Comparison of ENCODE assay signal across 17 cellular contexts in the genomic region with DNA sequence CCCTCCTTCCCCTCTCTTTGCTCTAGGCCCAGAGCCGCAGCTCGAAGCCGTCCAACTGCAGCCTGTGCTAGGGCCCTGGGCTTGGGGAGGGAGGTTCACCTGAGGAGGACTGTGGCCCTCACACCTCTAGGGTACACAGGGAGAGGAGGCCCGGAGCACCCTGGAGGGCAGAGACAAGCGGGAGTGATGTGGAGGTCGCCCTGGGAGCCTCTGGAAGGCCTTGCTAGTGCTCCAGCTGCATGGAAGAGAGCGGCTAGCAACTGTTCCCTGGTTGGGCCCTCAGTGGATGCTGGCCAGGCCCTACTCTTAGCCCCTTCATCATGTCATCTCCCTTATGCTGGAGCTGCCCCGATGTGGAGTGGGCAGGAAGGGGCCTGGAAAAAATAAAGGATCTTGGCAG. TPM values are rescaled to one million over a fixed set of nuclear protein-coding genes. Genes with fewer than 3 reads are reported as not detected.
A peak's percentile ranks its signal among the peaks of the same experiment; 100 is the strongest.
DNase-seq lines count a peak whose midpoint lies in the region; ATAC-seq and TF ChIP-seq lines count a peak whose summit lies in the region.
"Had no signal": no experiment of that assay in that cellular context is flagged by ENCODE, and none has a peak within 500 bp of the region (broad histone marks: within the 10 kb centered on the region; RNA-seq: fewer than 3 reads in every experiment).

No MANE protein-coding gene starts in this region.

- H2AFZ ChIP-seq in neural progenitor cell (replicated peaks): no peak overlapping the region

- peaks cover 47% of the 10 kb centered on the region for H3K4me1 Mint-ChIP-seq in CD4-positive, alpha-beta T cell (ENCODE audit: low read depth)
- H3K4me1 Mint-ChIP-seq in activated naive CD8-positive, alpha-beta T cell treated with anti-CD3 and anti-CD28 coated beads for 36 hours: peaks cover 41% of the 10 kb centered on the region
- peaks cover 19% of the 10 kb centered on the region for H3K4me1 Mint-ChIP-seq in neural progenitor cell

- H4K20me1 ChIP-seq in neural progenitor cell (ENCODE audit: low read depth): no peaks in the 10 kb centered on the region

- H3K4me1 ChIP-seq in neural progenitor cell: peaks cover 7% of the 10 kb centered on the region

- no peak for ATAC-seq in CD4-positive, alpha-beta T cell (ENCODE audit: poor library complexity)
- ATAC-seq in HG02973 (IDR thresholded peaks at IDR 0.05; ENCODE audit: unreplicated experiment): no peak
- ATAC-seq in GM18502 (IDR thresholded peaks at IDR 0.05; ENCODE audit: poor library complexity, unreplicated experiment): no peak
- ATAC-seq: lower lobe of right lung, PC-3 had no signal

- H3K27ac Mint-ChIP-seq in CD4-positive, alpha-beta T cell: peak overlapping the region; percentile 93
- H3K27ac Mint-ChIP-seq in activated naive CD8-positive, alpha-beta T cell treated with anti-CD3 and anti-CD28 coated beads for 36 hours: peak overlapping the region; percentile 86
- H3K27ac Mint-ChIP-seq in neural progenitor cell: no peak overlapping the region
- H3K27ac Mint-ChIP-seq: nephron progenitor cell had no signal

- TF ChIP-seq CTCF in CD4-positive, alpha-beta T cell (IDR thresholded peaks at IDR 0.05): no peak
- no peak for TF ChIP-seq CTCF in HL-60 (IDR thresholded peaks at IDR 0.05; ENCODE audit: insufficient read depth, low read length)
- TF ChIP-seq CTCF in neural progenitor cell (IDR thresholded peaks at IDR 0.05): no peak

- H3K9ac ChIP-seq in neural progenitor cell: no peak overlapping the region

- no peaks in the 10 kb centered on the region for H3K27me3 Mint-ChIP-seq in CD4-positive, alpha-beta T cell
- no peaks in the 10 kb centered on the region for H3K27me3 Mint-ChIP-seq in activated naive CD8-positive, alpha-beta T cell treated with anti-CD3 and anti-CD28 coated beads for 36 hours
- peaks cover 5% of the 10 kb centered on the region for H3K27me3 Mint-ChIP-seq in neural progenitor cell (ENCODE audit: insufficient read depth, low read depth)

- POLR2A ChIA-PET in CD4-positive, alpha-beta T cell (lab: Charles Lee): interaction anchor here (0.7 to 4.8 kb wide), 4 partner anchors 33 to 50 kb away, joined by 3 to 139 read pairs (median 6); a partner anchor contains a TSS

- peaks cover 22% of the 10 kb centered on the region for H3F3A ChIP-seq in neural progenitor cell (ENCODE audit: low read depth)

- no peak overlapping the region for H3K4me3 ChIP-seq in HL-60 (replicated peaks; ENCODE audit: insufficient read depth, low read length)
- H3K4me3 ChIP-seq in neural progenitor cell: no peak overlapping the region
- H3K4me3 ChIP-seq: lower lobe of right lung had no signal

- CTCF ChIA-PET in CD4-positive, alpha-beta T cell (lab: Charles Lee): interaction anchor here (1.3 to 4.2 kb wide), 2 partner anchors 49 to 85 kb away, joined by 6 to 32 read pairs; a partner anchor contains a TSS

- no peaks in the 10 kb centered on the region for H3K36me3 ChIP-seq in neural progenitor cell

- H3K79me2 ChIP-seq in neural progenitor cell (ENCODE audit: low read depth): no peaks in the 10 kb centered on the region

- peaks cover 26% of the 10 kb centered on the region for H3K36me3 Mint-ChIP-seq in CD4-positive, alpha-beta T cell (ENCODE audit: low read depth)
- peaks cover 32% of the 10 kb centered on the region for H3K36me3 Mint-ChIP-seq in activated naive CD8-positive, alpha-beta T cell treated with anti-CD3 and anti-CD28 coated beads for 36 hours
- H3K36me3 Mint-ChIP-seq in neural progenitor cell: peaks cover 10% of the 10 kb centered on the region

- no peaks in the 10 kb centered on the region for H3K9me3 Mint-ChIP-seq in CD4-positive, alpha-beta T cell
- H3K9me3 Mint-ChIP-seq in activated naive CD8-positive, alpha-beta T cell treated with anti-CD3 and anti-CD28 coated beads for 36 hours: peaks cover 4% of the 10 kb centered on the region
- no peaks in the 10 kb centered on the region for H3K9me3 Mint-ChIP-seq in neural progenitor cell

- intact Hi-C loops in CD4-positive, alpha-beta T cell (cut with DNase I, micrococcal nuclease): loop anchor here in 1 of 2 experiments (10.0 kb wide), 2 partner anchors 176 to 336 kb away; a partner anchor contains a TSS

- DNase-seq in CD4-positive, alpha-beta T cell: no peak
- DNase-seq in HL-60 (ENCODE audit: low read depth in 1 of 2, low spot score in 1 of 2) (no peak), neural progenitor cell (ENCODE audit: low spot score) (no peak), H4 (ENCODE audit: low spot score) (no peak)
- no peak for DNase-seq in activated naive CD8-positive, alpha-beta T cell treated with anti-CD3 and anti-CD28 coated beads for 36 hours
- DNase-seq: activated CD8-positive, alpha-beta memory T cell treated with anti-CD3 and anti-CD28 coated beads, Interleukin-2, amount 50 U/mL, for 4 hours; amygdala; cerebellar nuclear complex; foreskin melanocyte; lower lobe of right lung; NCI-H2029; NCI-H510A treated with DMSO at 0.1 percent for 48 hours; nephron progenitor cell; PC-3 had no signal

- H3K4me2 ChIP-seq in neural progenitor cell: no peak overlapping the region

- peak overlapping the region; percentile 90 for H3K4me3 Mint-ChIP-seq in CD4-positive, alpha-beta T cell
- H3K4me3 Mint-ChIP-seq in activated naive CD8-positive, alpha-beta T cell treated with anti-CD3 and anti-CD28 coated beads for 36 hours: no peak overlapping the region
- H3K4me3 Mint-ChIP-seq in neural progenitor cell: peak overlapping the region; percentile 43
- H3K4me3 Mint-ChIP-seq: CD14-positive monocyte had no signal

- no peak overlapping the region for H3K27ac ChIP-seq in CD4-positive, alpha-beta T cell (ENCODE audit: low read depth, low read length)
- peak overlapping the region; percentile 57 for H3K27ac ChIP-seq in HL-60 (replicated peaks)
- H3K27ac ChIP-seq in neural progenitor cell: no peak overlapping the region
- H3K27ac ChIP-seq: lower lobe of right lung had no signal

- no peaks in the 10 kb centered on the region for H3K27me3 ChIP-seq in CD4-positive, alpha-beta T cell (ENCODE audit: control insufficient read depth, insufficient read depth, low read length)
- no peaks in the 10 kb centered on the region for H3K27me3 ChIP-seq in HL-60 (ENCODE audit: insufficient read depth, poor library complexity, severe bottlenecking)
- H3K27me3 ChIP-seq in neural progenitor cell: no peaks in the 10 kb centered on the region

- no peaks in the 10 kb centered on the region for H3K9me3 ChIP-seq in CD4-positive, alpha-beta T cell (ENCODE audit: control insufficient read depth, low read length)
- no peaks in the 10 kb centered on the region for H3K9me3 ChIP-seq in neural progenitor cell (ENCODE audit: low read depth)
- H3K9me3 ChIP-seq: lower lobe of right lung had no signal

RNA-seq across cellular contexts. Expression of a gene that starts 2.7 kb away (rescaled TPM):
- 10 to 100 TPM; 65.9 to 67.4 TPM for total RNA-seq in CD4-positive, alpha-beta T cell
- total RNA-seq in activated naive CD8-positive, alpha-beta T cell treated with anti-CD3 and anti-CD28 coated beads for 36 hours: 10 to 100 TPM; 22.8 to 27.2 TPM
- 13.6 and 23.8 TPM in 2 replicates for total RNA-seq in neural progenitor cell (ENCODE audit: low replicate concordance)
- 22.7 and 37.4 TPM in 2 replicates for total RNA-seq in H4 (2014; rRNA removed; shearing (Covaris generic))

RNA-seq across cellular contexts. Expression of a gene that starts 9.5 kb away (rescaled TPM):
- 1 to 10 TPM; 2.6 to 3.1 TPM for total RNA-seq in CD4-positive, alpha-beta T cell
- 10 to 100 TPM; 20.4 to 21.3 TPM for total RNA-seq in activated naive CD8-positive, alpha-beta T cell treated with anti-CD3 and anti-CD28 coated beads for 36 hours
- 14.0 and 14.3 TPM in 2 replicates for total RNA-seq in neural progenitor cell (ENCODE audit: low replicate concordance)
- total RNA-seq in H4 (2014; rRNA removed; shearing (Covaris generic)): 47.2 and 47.4 TPM in 2 replicates

RNA-seq across cellular contexts. Expression of a gene that starts 20.2 kb away (rescaled TPM):
- 100 to 1,000 TPM; 105 to 106 TPM for total RNA-seq in CD4-positive, alpha-beta T cell
- total RNA-seq in activated naive CD8-positive, alpha-beta T cell treated with anti-CD3 and anti-CD28 coated beads for 36 hours: 10 to 100 TPM; 47.1 to 55.0 TPM
- 32.7 and 40.3 TPM in 2 replicates for total RNA-seq in neural progenitor cell (ENCODE audit: low replicate concordance)
- total RNA-seq in H4 (2014; rRNA removed; shearing (Covaris generic)): 46.4 and 73.6 TPM in 2 replicates

RNA-seq across cellular contexts. Expression of a gene that starts 20.4 kb away (rescaled TPM):
- total RNA-seq in CD4-positive, alpha-beta T cell: 100 to 1,000 TPM; 128 to 135 TPM
- 100 to 1,000 TPM; 102 to 114 TPM for total RNA-seq in activated naive CD8-positive, alpha-beta T cell treated with anti-CD3 and anti-CD28 coated beads for 36 hours
- total RNA-seq in neural progenitor cell (ENCODE audit: low replicate concordance): 65.9 and 76.3 TPM in 2 replicates
- 9.2 and 17.2 TPM in 2 replicates for total RNA-seq in H4 (2014; rRNA removed; shearing (Covaris generic))

RNA-seq across cellular contexts. Expression of a gene that starts 31.2 kb away (rescaled TPM):
- total RNA-seq in CD4-positive, alpha-beta T cell: 10 to 100 TPM; 82.3 to 83.2 TPM
- total RNA-seq in activated naive CD8-positive, alpha-beta T cell treated with anti-CD3 and anti-CD28 coated beads for 36 hours: 10 to 100 TPM; 54.2 to 57.7 TPM
- 32.9 and 53.5 TPM in 2 replicates for total RNA-seq in neural progenitor cell (ENCODE audit: low replicate concordance)
- total RNA-seq in H4 (2014; rRNA removed; shearing (Covaris generic)): 52.8 and 53.3 TPM in 2 replicates
